Comparison of ENCODE assay signal across 19 cellular contexts in genomic region chr20:36405255-36405654, GRCh38.
"Had no signal": no experiment of that assay in that cellular context is flagged by ENCODE, and none has a peak within 500 bp of the region (broad histone marks: within the 10 kb centered on the region; RNA-seq: fewer than 3 reads in every experiment).

No MANE protein-coding gene starts in this region.

- DNase-seq: activated CD4-positive, alpha-beta T cell treated with anti-CD3 and anti-CD28 coated beads, Interleukin-2, amount 50 U/mL, for 1 hour; activated CD4-positive, CD25-positive, alpha-beta regulatory T cell treated with anti-CD3 and anti-CD28 coated beads, Interleukin-2, amount 50 U/mL, for 72 hours; activated CD8-positive, alpha-beta memory T cell treated with anti-CD3 and anti-CD28 coated beads for 24 hours; activated CD8-positive, alpha-beta memory T cell treated with anti-CD3 and anti-CD28 coated beads, Interleukin-2, amount 50 U/mL, for 48 hours; activated effector memory CD4-positive, alpha-beta T cell treated with anti-CD3 and anti-CD28 coated beads, Interleukin-2, amount 50 U/mL, for 16 hours; activated naive CD4-positive, alpha-beta T cell treated with anti-CD3 and anti-CD28 coated beads, Interleukin-2, amount 50 U/mL, for 16 hours; activated T-cell treated with anti-CD3 and anti-CD28 coated beads, Interleukin-2, amount 50 U/mL, for 72 hours; effector memory CD8-positive, alpha-beta T cell; heart right ventricle; left ventricle myocardium superior; natural killer cell; stimulated activated CD4-positive, alpha-beta T cell treated with anti-CD3 and anti-CD28 coated beads, Interleukin-4, amount 100 ng/mL, for 24 hours; T1000; thyroid gland had no signal

- H3K27me3 ChIP-seq: cardiac muscle cell, thyroid gland had no signal

- H3K36me3 ChIP-seq: ascending aorta, cardiac muscle cell, heart right ventricle, neutrophil, thyroid gland had no signal

- ATAC-seq: activated T-cell treated with anti-CD3 and anti-CD28 coated beads, Interleukin-2, amount 50 U/mL, for 72 hours; effector memory CD8-positive, alpha-beta T cell; heart right ventricle; left ventricle myocardium superior; natural killer cell; stimulated activated effector memory CD8-positive, alpha-beta T cell treated with anti-CD3 and anti-CD28 coated beads, Interleukin-12 subunit alpha, Interleukin-12 subunit beta, amount 100 ng/mL, for 72 hours had no signal

- H3K4me1 ChIP-seq: ascending aorta, heart right ventricle, thyroid gland had no signal

- H3K4me3 ChIP-seq: ascending aorta, cardiac muscle cell, heart right ventricle, thyroid gland had no signal

- H3K9me3 ChIP-seq: ascending aorta, neutrophil, thyroid gland had no signal

- H3K27ac ChIP-seq: ascending aorta, cardiac muscle cell, epithelial cell of prostate, heart right ventricle, neutrophil, thyroid gland had no signal
